Comparison of ENCODE assay signal across 29 cellular contexts in genomic region chr5:61755726-61756125, GRCh38.
"Had no signal": no experiment of that assay in that cellular context is flagged by ENCODE, and none has a peak within 500 bp of the region (broad histone marks: within the 10 kb centered on the region; RNA-seq: fewer than 3 reads in every experiment).

No MANE protein-coding gene starts in this region.

- H3K4me1 Mint-ChIP-seq: activated CD4-positive, alpha-beta memory T cell treated with anti-CD3 and anti-CD28 coated beads, Interleukin-2, amount 10 ng/mL, durations not matched to agents 7 days and 5 days; activated CD8-positive, alpha-beta memory T cell treated with anti-CD3 and anti-CD28 coated beads, Interleukin-2, amount 10 ng/mL, durations not matched to agents 7 days and 5 days; activated naive CD4-positive, alpha-beta T cell treated with anti-CD3 and anti-CD28 coated beads, Interleukin-2, amount 10 ng/mL, durations not matched to agents 7 days and 5 days; activated naive CD8-positive, alpha-beta T cell treated with anti-CD3 and anti-CD28 coated beads, Interleukin-2, amount 50 U/mL, for 24 hours; T-cell; T-helper 17 cell had no signal

- H3K27me3 Mint-ChIP-seq: activated CD8-positive, alpha-beta memory T cell treated with anti-CD3 and anti-CD28 coated beads, Interleukin-2, amount 10 ng/mL, durations not matched to agents 7 days and 5 days; activated naive CD4-positive, alpha-beta T cell treated with anti-CD3 and anti-CD28 coated beads, Interleukin-2, amount 10 ng/mL, durations not matched to agents 7 days and 5 days; activated naive CD8-positive, alpha-beta T cell treated with anti-CD3 and anti-CD28 coated beads, Interleukin-2, amount 50 U/mL, for 24 hours; brain; T-helper 17 cell had no signal

- H3K9me3 Mint-ChIP-seq: activated CD4-positive, alpha-beta memory T cell treated with anti-CD3 and anti-CD28 coated beads, Interleukin-2, amount 10 ng/mL, durations not matched to agents 7 days and 5 days; activated naive CD4-positive, alpha-beta T cell treated with anti-CD3 and anti-CD28 coated beads, Interleukin-2, amount 10 ng/mL, durations not matched to agents 7 days and 5 days; activated naive CD8-positive, alpha-beta T cell treated with anti-CD3 and anti-CD28 coated beads, Interleukin-2, amount 50 U/mL, for 24 hours had no signal

- H3K27ac Mint-ChIP-seq: activated CD4-positive, alpha-beta memory T cell treated with anti-CD3 and anti-CD28 coated beads, Interleukin-2, amount 10 ng/mL, durations not matched to agents 7 days and 5 days; activated CD8-positive, alpha-beta memory T cell treated with anti-CD3 and anti-CD28 coated beads, Interleukin-2, amount 10 ng/mL, durations not matched to agents 7 days and 5 days; activated naive CD4-positive, alpha-beta T cell treated with anti-CD3 and anti-CD28 coated beads, Interleukin-2, amount 10 ng/mL, durations not matched to agents 7 days and 5 days; activated naive CD8-positive, alpha-beta T cell; activated naive CD8-positive, alpha-beta T cell treated with anti-CD3 and anti-CD28 coated beads, Interleukin-2, amount 50 U/mL, for 24 hours; T-cell; T-helper 17 cell had no signal

- DNase-seq: activated CD4-positive, alpha-beta memory T cell treated with anti-CD3 and anti-CD28 coated beads, Interleukin-2, amount 10 ng/mL, durations not matched to agents 7 days and 5 days; activated CD4-positive, alpha-beta T cell treated with anti-CD3 and anti-CD28 coated beads for 1 hour; activated CD4-positive, alpha-beta T cell treated with anti-CD3 and anti-CD28 coated beads for 48 hours; activated CD4-positive, CD25-positive, alpha-beta regulatory T cell; activated CD8-positive, alpha-beta memory T cell treated with anti-CD3 and anti-CD28 coated beads for 24 hours; activated CD8-positive, alpha-beta memory T cell treated with anti-CD3 and anti-CD28 coated beads, Interleukin-2, amount 10 ng/mL, durations not matched to agents 7 days and 5 days; activated CD8-positive, alpha-beta memory T cell treated with anti-CD3 and anti-CD28 coated beads, Interleukin-2, amount 50 U/mL, for 48 hours; activated effector memory CD4-positive, alpha-beta T cell treated with Interleukin-2 at 50 U/mL for 16 hours; activated naive CD4-positive, alpha-beta T cell treated with anti-CD3 and anti-CD28 coated beads, Interleukin-2, amount 10 ng/mL, durations not matched to agents 7 days and 5 days; activated naive CD8-positive, alpha-beta T cell treated with anti-CD3 and anti-CD28 coated beads, Interleukin-2, amount 50 U/mL, for 24 hours; activated T-cell treated with anti-CD3 and anti-CD28 coated beads, Interleukin-2, amount 50 U/mL, for 48 hours; anterior cingulate cortex; Karpas-422; NCI-H1105; NCI-H1417 treated with DMSO at 0.1 percent for 48 hours; NCI-H2029; NCI-H2227 treated with DMSO at 0.1 percent for 48 hours; NCI-H446; NCI-H510A treated with DMSO at 0.1 percent for 48 hours; NCI-H526 treated with DMSO at 0.1 percent for 48 hours; NCI-H774; SHP77; T-cell; T-helper 17 cell; T-helper 9 cell had no signal

- H3K4me3 Mint-ChIP-seq: activated CD4-positive, alpha-beta memory T cell treated with anti-CD3 and anti-CD28 coated beads, Interleukin-2, amount 10 ng/mL, durations not matched to agents 7 days and 5 days; activated CD8-positive, alpha-beta memory T cell treated with anti-CD3 and anti-CD28 coated beads, Interleukin-2, amount 10 ng/mL, durations not matched to agents 7 days and 5 days; activated naive CD4-positive, alpha-beta T cell treated with anti-CD3 and anti-CD28 coated beads, Interleukin-2, amount 10 ng/mL, durations not matched to agents 7 days and 5 days; activated naive CD8-positive, alpha-beta T cell; activated naive CD8-positive, alpha-beta T cell treated with anti-CD3 and anti-CD28 coated beads, Interleukin-2, amount 50 U/mL, for 24 hours; brain; T-cell; T-helper 17 cell had no signal

- H3K36me3 Mint-ChIP-seq: activated CD8-positive, alpha-beta memory T cell treated with anti-CD3 and anti-CD28 coated beads, Interleukin-2, amount 10 ng/mL, durations not matched to agents 7 days and 5 days; activated naive CD4-positive, alpha-beta T cell treated with anti-CD3 and anti-CD28 coated beads, Interleukin-2, amount 10 ng/mL, durations not matched to agents 7 days and 5 days; activated naive CD8-positive, alpha-beta T cell; brain; T-cell had no signal

- ATAC-seq: activated CD8-positive, alpha-beta memory T cell treated with anti-CD3 and anti-CD28 coated beads, Interleukin-2, amount 10 ng/mL, durations not matched to agents 7 days and 5 days; activated naive CD8-positive, alpha-beta T cell treated with anti-CD3 and anti-CD28 coated beads, Interleukin-2, amount 50 U/mL, for 24 hours; Panc1; SK-N-SH treated with all-trans-retinoic acid at 6 μM for 48 hours; T-cell; T-helper 17 cell had no signal
